Comparison of ENCODE assay signal across 21 cellular contexts in the genomic region with DNA sequence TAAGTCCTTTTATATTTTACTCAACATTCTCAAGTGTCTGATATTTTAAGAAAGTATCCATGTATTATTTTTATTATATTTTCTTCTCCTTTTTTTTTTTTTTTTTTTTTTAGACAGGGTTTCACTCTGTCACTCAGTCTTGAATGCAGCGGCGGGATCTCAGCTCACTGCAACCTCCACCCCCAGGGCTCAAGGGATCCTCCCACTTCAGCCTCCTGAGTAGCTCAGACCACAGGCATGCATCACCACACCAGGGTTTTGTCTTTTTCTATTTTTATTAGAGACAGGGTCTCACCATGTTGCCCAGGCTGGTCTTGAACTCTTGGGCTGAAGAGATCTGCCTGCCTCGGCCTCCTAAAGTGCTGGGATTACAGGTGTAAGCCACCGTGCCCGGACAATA.
DNase-seq lines count a peak whose midpoint lies in the region; ATAC-seq and TF ChIP-seq lines count a peak whose summit lies in the region.
"Had no signal": no experiment of that assay in that cellular context is flagged by ENCODE, and none has a peak within 500 bp of the region (broad histone marks: within the 10 kb centered on the region; RNA-seq: fewer than 3 reads in every experiment).

No MANE protein-coding gene starts in this region.

- CTCF ChIA-PET in WTC11 (lab: Charles Lee) = interaction anchor here (1.2 kb wide), 1 partner anchor 9 kb away, joined by 4 read pairs; no protein-coding TSS in a partner anchor

- POLR2A ChIA-PET in WTC11 (lab: Charles Lee) = no interaction called here

- peaks cover 4% of the 10 kb centered on the region for H3K9me3 Mint-ChIP-seq in memory B cell
- H3K9me3 Mint-ChIP-seq in WTC11 = peaks cover 30% of the 10 kb centered on the region

- H3K27ac Mint-ChIP-seq in memory B cell (peak overlapping the region; percentile 67), WTC11 (no peak overlapping the region)
- H3K27ac Mint-ChIP-seq: mesothelial cell of epicardium had no signal

- H3K27me3 Mint-ChIP-seq in memory B cell (no peaks in the 10 kb centered on the region), WTC11 (ENCODE audit: low read depth) (no peaks in the 10 kb centered on the region)

- DNase-seq in memory B cell (ENCODE audit: low spot score in 2 of 2) (no peak), substantia nigra (lab: John Stamatoyannopoulos, UW) (no peak), caudate nucleus (lab: John Stamatoyannopoulos, UW) (no peak), WTC11 (ENCODE audit: low spot score) (no peak), left cardiac atrium (no peak)
- DNase-seq: activated CD4-positive, alpha-beta T cell treated with anti-CD3 and anti-CD28 coated beads for 48 hours; amniotic stem cell; central memory CD4-positive, alpha-beta T cell; DMS79; left colon; NCI-H1092; Peyer's patch; SK-N-SH; stimulated activated CD4-positive, alpha-beta T cell treated with anti-CD3 and anti-CD28 coated beads, Interleukin-4, amount 100 ng/mL, for 1 hour; T-helper 9 cell had no signal

- TF ChIP-seq CTCF in WTC11 (IDR thresholded peaks at IDR 0.05) = no peak

- peak; percentile 13 for ATAC-seq in GM19328 (IDR thresholded peaks at IDR 0.05; ENCODE audit: unreplicated experiment)
- ATAC-seq in GM21528 (IDR thresholded peaks at IDR 0.05; ENCODE audit: low FRiP score, unreplicated experiment) = peak; percentile 21
- ATAC-seq in HG03280 (IDR thresholded peaks at IDR 0.05; ENCODE audit: unreplicated experiment) = peak; percentile 19
- peak; percentile 17 for ATAC-seq in memory B cell (ENCODE audit: low read depth)
- no peak for ATAC-seq in WTC11
- ATAC-seq in left cardiac atrium = no peak
- ATAC-seq: gastroesophageal sphincter, left colon had no signal

- peaks cover 14% of the 10 kb centered on the region for H3K4me1 Mint-ChIP-seq in memory B cell
- peaks cover 7% of the 10 kb centered on the region for H3K4me1 Mint-ChIP-seq in WTC11

- H3K27ac ChIP-seq in substantia nigra (ENCODE audit: low read depth, low read length, poor library complexity, severe bottlenecking) (no peak overlapping the region), caudate nucleus (ENCODE audit: low read depth, low read length) (no peak overlapping the region)
- H3K27ac ChIP-seq: gastroesophageal sphincter, prostate gland had no signal

- H3K4me3 Mint-ChIP-seq in memory B cell = no peak overlapping the region
- H3K4me3 Mint-ChIP-seq in WTC11 = no peak overlapping the region
- H3K4me3 Mint-ChIP-seq: mesothelial cell of epicardium had no signal

- intact Hi-C loops in left cardiac atrium (cut with DNase I) = no loop called here

- peaks cover 7% of the 10 kb centered on the region for H3K36me3 Mint-ChIP-seq in memory B cell
- H3K36me3 Mint-ChIP-seq in WTC11 = peaks cover 30% of the 10 kb centered on the region

TF ChIP-seq in WTC11, 78 proteins besides CTCF, POLR2A, EP300 and RAD21:
- no peak for TF ChIP-seq TP53 (CRISPR knock-in tag; IDR thresholded peaks at IDR 0.05)
- TF ChIP-seq TEAD1 (CRISPR knock-in tag; IDR thresholded peaks at IDR 0.05) = no peak
- TF ChIP-seq GABPB1 (CRISPR knock-in tag; IDR thresholded peaks at IDR 0.05) = no peak
- no peak for TF ChIP-seq CREB1 (CRISPR knock-in tag; IDR thresholded peaks at IDR 0.05)
- TF ChIP-seq, protein P1, sequence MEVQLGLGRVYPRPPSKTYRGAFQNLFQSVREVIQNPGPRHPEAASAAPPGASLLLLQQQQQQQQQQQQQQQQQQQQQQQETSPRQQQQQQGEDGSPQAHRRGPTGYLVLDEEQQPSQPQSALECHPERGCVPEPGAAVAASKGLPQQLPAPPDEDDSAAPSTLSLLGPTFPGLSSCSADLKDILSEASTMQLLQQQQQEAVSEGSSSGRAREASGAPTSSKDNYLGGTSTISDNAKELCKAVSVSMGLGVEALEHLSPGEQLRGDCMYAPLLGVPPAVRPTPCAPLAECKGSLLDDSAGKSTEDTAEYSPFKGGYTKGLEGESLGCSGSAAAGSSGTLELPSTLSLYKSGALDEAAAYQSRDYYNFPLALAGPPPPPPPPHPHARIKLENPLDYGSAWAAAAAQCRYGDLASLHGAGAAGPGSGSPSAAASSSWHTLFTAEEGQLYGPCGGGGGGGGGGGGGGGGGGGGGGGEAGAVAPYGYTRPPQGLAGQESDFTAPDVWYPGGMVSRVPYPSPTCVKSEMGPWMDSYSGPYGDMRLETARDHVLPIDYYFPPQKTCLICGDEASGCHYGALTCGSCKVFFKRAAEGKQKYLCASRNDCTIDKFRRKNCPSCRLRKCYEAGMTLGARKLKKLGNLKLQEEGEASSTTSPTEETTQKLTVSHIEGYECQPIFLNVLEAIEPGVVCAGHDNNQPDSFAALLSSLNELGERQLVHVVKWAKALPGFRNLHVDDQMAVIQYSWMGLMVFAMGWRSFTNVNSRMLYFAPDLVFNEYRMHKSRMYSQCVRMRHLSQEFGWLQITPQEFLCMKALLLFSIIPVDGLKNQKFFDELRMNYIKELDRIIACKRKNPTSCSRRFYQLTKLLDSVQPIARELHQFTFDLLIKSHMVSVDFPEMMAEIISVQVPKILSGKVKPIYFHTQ (CRISPR knock-in tag; IDR thresholded peaks at IDR 0.05) = no peak
- no peak for TF ChIP-seq IRF2 (CRISPR knock-in tag; IDR thresholded peaks at IDR 0.05; ENCODE audit: borderline replicate concordance, low read depth)
- no peak for TF ChIP-seq MXD4 (CRISPR knock-in tag; IDR thresholded peaks at IDR 0.05; ENCODE audit: borderline replicate concordance)
TF ChIP-seq in WTC11: peak in this region for 0.

Comparison
In these comparisons a context has a peak if more than half of its experiments do, and no peak if none do; other contexts are left out.
1. ATAC-seq: peak in GM19328 (single experiment), GM21528 (single experiment), HG03280 (single experiment) and memory B cell (single experiment); none in WTC11 (single experiment) and left cardiac atrium (0 of 2).